Comparison of ENCODE assay signal across 15 cellular contexts in the genomic region with DNA sequence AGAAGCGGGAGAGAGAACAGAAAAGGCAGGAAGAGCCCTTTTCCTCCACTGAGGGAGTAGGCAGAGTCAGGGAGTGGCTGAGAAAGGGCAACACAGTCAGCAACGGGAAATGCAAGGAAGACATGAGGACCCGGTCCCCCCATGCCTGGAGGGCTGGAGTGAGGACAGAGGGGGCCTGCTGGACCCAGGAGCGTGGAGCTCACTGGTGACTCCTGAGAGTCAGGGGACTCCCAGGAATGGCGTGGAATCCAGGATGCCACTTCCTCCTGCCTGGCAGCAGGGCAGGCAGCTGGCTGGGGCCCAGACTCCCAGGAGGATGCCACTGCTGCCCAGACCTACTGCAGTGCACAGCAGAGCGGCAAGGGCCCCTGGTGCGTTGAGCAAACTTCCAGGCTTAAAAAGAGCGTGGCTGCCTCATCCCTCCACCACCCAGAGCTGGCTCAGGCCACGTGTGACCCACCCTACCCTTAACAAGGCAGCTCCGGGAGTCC. TPM values are rescaled to one million over a fixed set of nuclear protein-coding genes. Genes with fewer than 3 reads are reported as not detected.
A peak's percentile ranks its signal among the peaks of the same experiment; 100 is the strongest.
DNase-seq lines count a peak whose midpoint lies in the region; ATAC-seq, FAIRE-seq and TF ChIP-seq lines count a peak whose summit lies in the region.
"Had no signal": no experiment of that assay in that cellular context is flagged by ENCODE, and none has a peak within 500 bp of the region (broad histone marks: within the 10 kb centered on the region; RNA-seq: fewer than 3 reads in every experiment).

No MANE protein-coding gene starts in this region.

- TF ChIP-seq RAD21 in A549 (conservative IDR thresholded peaks at IDR 0.05 in 1 of 2, IDR thresholded peaks at IDR 0.05 in 1 of 2) = no peak

- CTCF ChIA-PET in A549 (lab: Yijun Ruan, JAX) = interaction anchor here (0.7 to 3.5 kb wide), 6 partner anchors 9 to 130 kb away, joined by 3 to 15 read pairs (median 6); no protein-coding TSS in a partner anchor

- intact Hi-C loops in natural killer cell (cut with micrococcal nuclease) = no loop called here

- no peak overlapping the region; the same call in 2 of the 3 replicates for H3K4me2 ChIP-seq in A549

- H3K4me1 ChIP-seq in A549 (no peaks in the 10 kb centered on the region), RWPE2 (ENCODE audit: insufficient read depth, poor library complexity, severe bottlenecking) (no peaks in the 10 kb centered on the region)

- H3K4me3 ChIP-seq in A549 (no peak overlapping the region), RWPE2 (ENCODE audit: severe bottlenecking) (no peak overlapping the region)

- H3K27ac Mint-ChIP-seq in natural killer cell (no peak overlapping the region), nephron progenitor cell (no peak overlapping the region)

- no peaks in the 10 kb centered on the region for H3K36me3 ChIP-seq in RWPE2 (ENCODE audit: low read depth)

- TF ChIP-seq EP300 in A549 (IDR thresholded peaks at IDR 0.05) = no peak

- POLR2A ChIA-PET in A549 (lab: Yijun Ruan, JAX) = no interaction called here

- no peak overlapping the region for H3K4me3 Mint-ChIP-seq in natural killer cell
- H3K4me3 Mint-ChIP-seq in nephron progenitor cell = no peak overlapping the region

- no peak overlapping the region for H3K27ac ChIP-seq in A549
- H3K27ac ChIP-seq in RWPE2 (ENCODE audit: poor library complexity, severe bottlenecking) = no peak overlapping the region

- H3K27me3 Mint-ChIP-seq in natural killer cell (ENCODE audit: low read depth in 2 of 2) (no peaks in the 10 kb centered on the region), nephron progenitor cell (ENCODE audit: low read depth, poor library complexity) (peaks cover 35% of the 10 kb centered on the region)

- TF ChIP-seq CTCF in A549 (IDR thresholded peaks at IDR 0.05) (no peak), RWPE2 (IDR thresholded peaks at IDR 0.05; ENCODE audit: poor library complexity, severe bottlenecking) (no peak), natural killer cell (IDR thresholded peaks at IDR 0.05) (no peak), nephron progenitor cell (IDR thresholded peaks at IDR 0.05) (no peak)

- no peaks in the 10 kb centered on the region for H3K36me3 Mint-ChIP-seq in natural killer cell
- H3K36me3 Mint-ChIP-seq in nephron progenitor cell (ENCODE audit: low read depth) = no peaks in the 10 kb centered on the region
- H3K36me3 Mint-ChIP-seq: activated naive CD4-positive, alpha-beta T cell treated with anti-CD3 and anti-CD28 coated beads, Interleukin-2, amount 50 U/mL, for 72 hours had no signal

- H3K9me3 Mint-ChIP-seq in natural killer cell (no peaks in the 10 kb centered on the region), nephron progenitor cell (peaks cover 7% of the 10 kb centered on the region)
- H3K9me3 Mint-ChIP-seq: activated naive CD4-positive, alpha-beta T cell treated with anti-CD3 and anti-CD28 coated beads, Interleukin-2, amount 50 U/mL, for 72 hours had no signal

- H3K27me3 ChIP-seq in RWPE2 (ENCODE audit: insufficient read depth, poor library complexity, severe bottlenecking) = no peaks in the 10 kb centered on the region

- DNase-seq in A549 (ENCODE audit: low read depth in 1 of 2, low spot score in 1 of 2) = peak in 1 of 2 experiments; percentile 27
- DNase-seq in DMS53 treated with DMSO at 0.1 percent for 48 hours (lab: John Stamatoyannopoulos, UW; ENCODE audit: unreplicated experiment) = peak; percentile 43
- DNase-seq in RWPE2 (ENCODE audit: low spot score) = no peak
- DNase-seq in natural killer cell = peak; percentile 8
- no peak for DNase-seq in NCI-H187 treated with DMSO at 0.1 percent for 48 hours (lab: John Stamatoyannopoulos, UW)
- no peak for DNase-seq in HUDEP-2 (lab: John Stamatoyannopoulos, UW; ENCODE audit: unreplicated experiment in 76 of 76)
- DNase-seq in nephron progenitor cell = no peak
- DNase-seq: NCI-H1105 treated with DMSO at 0.1 percent for 48 hours, NCI-H82, SHP77, T-helper 9 cell had no signal

- peaks cover 30 to 63% of the 10 kb centered on the region in 2 donors for H3K4me1 Mint-ChIP-seq in natural killer cell
- H3K4me1 Mint-ChIP-seq in nephron progenitor cell = peaks cover 19% of the 10 kb centered on the region

- WGBS in A549 (ENCODE audit: missing lambda C conversion rate) = 11% methylated on average over 10 of the region's 10 CpGs

- ATAC-seq in A549 = peak; percentile 68 to 73; a peak in 5 of 6 replicates
- ATAC-seq in RWPE2 (ENCODE audit: low read depth) = peak; percentile 35; the same call in 2 of the 3 replicates
- ATAC-seq in natural killer cell = no peak
- ATAC-seq in HG02798 (IDR thresholded peaks at IDR 0.05; ENCODE audit: poor library complexity, unreplicated experiment) = no peak
- ATAC-seq: activated naive CD4-positive, alpha-beta T cell treated with anti-CD3 and anti-CD28 coated beads, Interleukin-2, amount 50 U/mL, for 72 hours had no signal

- no peak for TF ChIP-seq POLR2A in A549 (IDR thresholded peaks at IDR 0.05; ENCODE audit: low read length)

- no peak for FAIRE-seq in A549 (lab: Jason Lieb, UNC)
- FAIRE-seq: keratinocyte had no signal

- H3K9me3 ChIP-seq in A549 = no peaks in the 10 kb centered on the region
- H3K9me3 ChIP-seq in RWPE2 (ENCODE audit: severe bottlenecking) = no peaks in the 10 kb centered on the region

TF ChIP-seq in A549, 52 proteins besides CTCF, POLR2A, EP300 and RAD21 (continues in another document):
- TF ChIP-seq KDM1A (IDR thresholded peaks at IDR 0.05; ENCODE audit: low read depth) (no peak), TP53 (CRISPR knock-in tag; IDR thresholded peaks at IDR 0.05) (no peak), MYC (IDR thresholded peaks at IDR 0.05; ENCODE audit: borderline replicate concordance, low read length) (no peak), MAFK (IDR thresholded peaks at IDR 0.05; ENCODE audit: partially characterized antibody) (no peak), POLR2AphosphoS2 (conservative IDR thresholded peaks at IDR 0.05; ENCODE audit: low read length) (no peak)
- TF ChIP-seq, protein P1, sequence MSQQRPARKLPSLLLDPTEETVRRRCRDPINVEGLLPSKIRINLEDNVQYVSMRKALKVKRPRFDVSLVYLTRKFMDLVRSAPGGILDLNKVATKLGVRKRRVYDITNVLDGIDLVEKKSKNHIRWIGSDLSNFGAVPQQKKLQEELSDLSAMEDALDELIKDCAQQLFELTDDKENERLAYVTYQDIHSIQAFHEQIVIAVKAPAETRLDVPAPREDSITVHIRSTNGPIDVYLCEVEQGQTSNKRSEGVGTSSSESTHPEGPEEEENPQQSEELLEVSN (IDR thresholded peaks at IDR 0.05; ENCODE audit: borderline replicate concordance, low read depth) = no peak
- TF ChIP-seq, protein P2, sequence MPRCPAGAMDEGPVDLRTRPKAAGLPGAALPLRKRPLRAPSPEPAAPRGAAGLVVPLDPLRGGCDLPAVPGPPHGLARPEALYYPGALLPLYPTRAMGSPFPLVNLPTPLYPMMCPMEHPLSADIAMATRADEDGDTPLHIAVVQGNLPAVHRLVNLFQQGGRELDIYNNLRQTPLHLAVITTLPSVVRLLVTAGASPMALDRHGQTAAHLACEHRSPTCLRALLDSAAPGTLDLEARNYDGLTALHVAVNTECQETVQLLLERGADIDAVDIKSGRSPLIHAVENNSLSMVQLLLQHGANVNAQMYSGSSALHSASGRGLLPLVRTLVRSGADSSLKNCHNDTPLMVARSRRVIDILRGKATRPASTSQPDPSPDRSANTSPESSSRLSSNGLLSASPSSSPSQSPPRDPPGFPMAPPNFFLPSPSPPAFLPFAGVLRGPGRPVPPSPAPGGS (IDR thresholded peaks at IDR 0.05) = no peak
- TF ChIP-seq, protein P3, sequence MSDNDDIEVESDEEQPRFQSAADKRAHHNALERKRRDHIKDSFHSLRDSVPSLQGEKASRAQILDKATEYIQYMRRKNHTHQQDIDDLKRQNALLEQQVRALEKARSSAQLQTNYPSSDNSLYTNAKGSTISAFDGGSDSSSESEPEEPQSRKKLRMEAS (IDR thresholded peaks at IDR 0.05) = no peak

RNA-seq across cellular contexts. Expression of gene C11orf21, which starts 11.3 kb away (rescaled TPM):
- not detected in 2 replicates for polyA plus RNA-seq in A549 (2011; rRNA removed)
- polyA plus RNA-seq in A549 (2012; cell fraction: cytosol; rRNA removed) = not detected in 2 replicates
- polyA plus RNA-seq in A549 (2012; cell fraction: nucleus; rRNA removed) = not detected in 2 replicates
- polyA plus RNA-seq in A549 (2017; fragmentation: RNase III; extraction: RNeasy Plus Mini Kit Qiagen cat#74134 plus additional on column Dnase treatment) = not detected in 3 replicates
- polyA minus RNA-seq in A549 (2011; rRNA and poly(A)+ RNA removed) = not detected in 2 replicates
- total RNA-seq in natural killer cell = 100 to 1,000 TPM; 227 to 325 (median 237) TPM
- total RNA-seq: G401 had no signal
- polyA plus RNA-seq: keratinocyte had no signal

RNA-seq across cellular contexts. Expression of gene TSPAN32, which starts 11.4 kb away (rescaled TPM):
- polyA plus RNA-seq in A549 (2011; rRNA removed) (not detected in 2 replicates), A549 (2017; fragmentation: RNase III; extraction: RNeasy Plus Mini Kit Qiagen cat#74134 plus additional on column Dnase treatment) (not detected in 3 replicates)
- not detected in 2 replicates for polyA plus RNA-seq in A549 (2012; cell fraction: cytosol; rRNA removed)
- not detected in 2 replicates for polyA plus RNA-seq in A549 (2012; cell fraction: nucleus; rRNA removed)
- polyA minus RNA-seq in A549 (2011; rRNA and poly(A)+ RNA removed) = not detected in 2 replicates
- 100 to 1,000 TPM; 268 to 327 (median 299) TPM for total RNA-seq in natural killer cell
- total RNA-seq: G401 had no signal
- polyA plus RNA-seq: keratinocyte had no signal

RNA-seq across cellular contexts. Expression of gene ASCL2, which starts 20.0 kb away (rescaled TPM):
- polyA plus RNA-seq in A549 (2011; rRNA removed) (not detected in 2 replicates), A549 (2017; fragmentation: RNase III; extraction: RNeasy Plus Mini Kit Qiagen cat#74134 plus additional on column Dnase treatment) (not detected in 3 replicates)
- 0.01 TPM in 1 of 2 replicates, not detected in the other for polyA plus RNA-seq in A549 (2012; cell fraction: cytosol; rRNA removed)
- not detected in 2 replicates for polyA plus RNA-seq in A549 (2012; cell fraction: nucleus; rRNA removed)
- polyA minus RNA-seq in A549 (2011; rRNA and poly(A)+ RNA removed) = not detected in 2 replicates
- 10 to 100 TPM; 10.8 to 16.8 (median 16.0) TPM for total RNA-seq in natural killer cell
- total RNA-seq: G401 had no signal

Comparison
In these comparisons a context has a peak if more than half of its experiments do, and no peak if none do; other contexts are left out.
1. ATAC-seq: peak in A549 (2 of 2) and RWPE2 (single experiment); none in natural killer cell (0 of 3) and HG02798 (single experiment).
2. DNase-seq: peak in DMS53 treated with DMSO at 0.1 percent for 48 hours (single experiment) and natural killer cell (single experiment); none in RWPE2 (single experiment), NCI-H187 treated with DMSO at 0.1 percent for 48 hours (single experiment), HUDEP-2 (0 of 76) and nephron progenitor cell (single experiment).